In genomic region chr6:32060966-32061655, GRCh38 we compare ENCODE assay signal across 2 cellular contexts.
A peak's percentile ranks its signal among the peaks of the same experiment; 100 is the strongest.
TF ChIP-seq lines count a peak whose summit lies in the region.

No MANE protein-coding gene starts in this region.

TF ChIP-seq in HepG2, 621 proteins besides CTCF, POLR2A, EP300 and RAD21:
- TF ChIP-seq STAT6 (CRISPR knock-in tag; IDR thresholded peaks at IDR 0.05; ENCODE audit: borderline replicate concordance) (no peak), ZNF597 (CRISPR knock-in tag; IDR thresholded peaks at IDR 0.05) (no peak), MAZ (IDR thresholded peaks at IDR 0.05; ENCODE audit: borderline replicate concordance, low read depth, low read length) (no peak), MAZ (CRISPR knock-in tag; IDR thresholded peaks at IDR 0.05; ENCODE audit: low read depth) (no peak), STAG1 (CRISPR knock-in tag; IDR thresholded peaks at IDR 0.05) (peak; percentile 54), POLR2AphosphoS2 (IDR thresholded peaks at IDR 0.05; ENCODE audit: low read depth, low read length) (no peak), HIC2 (CRISPR knock-in tag; IDR thresholded peaks at IDR 0.05; ENCODE audit: low read depth) (no peak), TEF (CRISPR knock-in tag; IDR thresholded peaks at IDR 0.05) (no peak), NFE2L2 (IDR thresholded peaks at IDR 0.05; ENCODE audit: low read length) (no peak), ZBTB33 (CRISPR knock-in tag; IDR thresholded peaks at IDR 0.05) (peak; percentile 73), TFE3 (CRISPR knock-in tag; IDR thresholded peaks at IDR 0.05) (no peak), JUNB (CRISPR knock-in tag; IDR thresholded peaks at IDR 0.05; ENCODE audit: borderline replicate concordance) (no peak), TFDP1 (CRISPR knock-in tag; IDR thresholded peaks at IDR 0.05; ENCODE audit: borderline replicate concordance) (no peak)

TF ChIP-seq in H1, 55 proteins besides CTCF, POLR2A, EP300 and RAD21:
- TF ChIP-seq TBP (IDR thresholded peaks at IDR 0.05; ENCODE audit: low read depth, low read length) (no peak), FOSL1 (IDR thresholded peaks at IDR 0.05; ENCODE audit: insufficient read depth, low read depth, low read length) (no peak)
